ENCODE assay signal across 1 cellular context in genomic region chr10:131748831-131749766, GRCh38.
TF ChIP-seq lines count a peak whose summit lies in the region.

No MANE protein-coding gene starts in this region.

TF ChIP-seq in HepG2, 621 proteins besides CTCF, POLR2A, EP300 and RAD21 (continued from another document and continues in another):
- TF ChIP-seq, protein P1, sequence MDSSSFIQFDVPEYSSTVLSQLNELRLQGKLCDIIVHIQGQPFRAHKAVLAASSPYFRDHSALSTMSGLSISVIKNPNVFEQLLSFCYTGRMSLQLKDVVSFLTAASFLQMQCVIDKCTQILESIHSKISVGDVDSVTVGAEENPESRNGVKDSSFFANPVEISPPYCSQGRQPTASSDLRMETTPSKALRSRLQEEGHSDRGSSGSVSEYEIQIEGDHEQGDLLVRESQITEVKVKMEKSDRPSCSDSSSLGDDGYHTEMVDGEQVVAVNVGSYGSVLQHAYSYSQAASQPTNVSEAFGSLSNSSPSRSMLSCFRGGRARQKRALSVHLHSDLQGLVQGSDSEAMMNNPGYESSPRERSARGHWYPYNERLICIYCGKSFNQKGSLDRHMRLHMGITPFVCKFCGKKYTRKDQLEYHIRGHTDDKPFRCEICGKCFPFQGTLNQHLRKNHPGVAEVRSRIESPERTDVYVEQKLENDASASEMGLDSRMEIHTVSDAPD (CRISPR knock-in tag; IDR thresholded peaks at IDR 0.05): no peak
- TF ChIP-seq ZNF709 (CRISPR knock-in tag; IDR thresholded peaks at IDR 0.05) (no peak; the same call in 1 of the 2 replicates), POLR2AphosphoS2 (IDR thresholded peaks at IDR 0.05; ENCODE audit: low read depth, low read length) (no peak), ZFP37 (CRISPR knock-in tag; IDR thresholded peaks at IDR 0.05; ENCODE audit: borderline replicate concordance) (no peak), SP140L (CRISPR knock-in tag; IDR thresholded peaks at IDR 0.05; ENCODE audit: borderline replicate concordance) (no peak), SSRP1 (CRISPR knock-in tag; IDR thresholded peaks at IDR 0.05) (no peak), ZNF546 (CRISPR knock-in tag; conservative IDR thresholded peaks at IDR 0.05) (no peak), DPF2 (CRISPR knock-in tag; IDR thresholded peaks at IDR 0.05; ENCODE audit: borderline replicate concordance, low read depth) (no peak), PHF8 (CRISPR knock-in tag; IDR thresholded peaks at IDR 0.05) (no peak), HHEX (CRISPR knock-in tag; IDR thresholded peaks at IDR 0.05) (no peak), HDAC2 (CRISPR knock-in tag; IDR thresholded peaks at IDR 0.05) (peak; percentile 67; the same call in 1 of the 2 replicates), ZNF180 (CRISPR knock-in tag; IDR thresholded peaks at IDR 0.05; ENCODE audit: borderline replicate concordance, low read depth) (no peak), TARDBP (CRISPR knock-in tag; IDR thresholded peaks at IDR 0.05) (peak; percentile 82), PRDM15 (CRISPR knock-in tag; IDR thresholded peaks at IDR 0.05) (0 out of 2 replicates have a peak, but pooled peaks have one; percentile 36), NFYB (CRISPR knock-in tag; IDR thresholded peaks at IDR 0.05) (no peak), SP5 (CRISPR knock-in tag; IDR thresholded peaks at IDR 0.05; ENCODE audit: borderline replicate concordance, low read depth) (peak; percentile 53; the same call in 1 of the 2 replicates), ZFP90 (CRISPR knock-in tag; IDR thresholded peaks at IDR 0.05; ENCODE audit: borderline replicate concordance) (peak; percentile 77; the same call in 1 of the 2 replicates), ZNF615 (CRISPR knock-in tag; IDR thresholded peaks at IDR 0.05; ENCODE audit: borderline replicate concordance) (no peak), FOXJ3 (CRISPR knock-in tag; IDR thresholded peaks at IDR 0.05; ENCODE audit: borderline replicate concordance) (no peak), HDAC6 (IDR thresholded peaks at IDR 0.05; ENCODE audit: low read depth, low read length) (no peak), KAT8 (CRISPR knock-in tag; IDR thresholded peaks at IDR 0.05) (no peak), SP1 (IDR thresholded peaks at IDR 0.05) (no peak), SP1 (CRISPR knock-in tag; IDR thresholded peaks at IDR 0.05) (no peak), IKZF4 (CRISPR knock-in tag; IDR thresholded peaks at IDR 0.05; ENCODE audit: borderline replicate concordance, low read depth, not compliant biosample characterization) (no peak), ZNF331 (CRISPR knock-in tag; IDR thresholded peaks at IDR 0.05) (no peak), ZNF451 (CRISPR knock-in tag; IDR thresholded peaks at IDR 0.05) (no peak), MTA1 (CRISPR knock-in tag; IDR thresholded peaks at IDR 0.05; ENCODE audit: borderline replicate concordance) (peak; percentile 64; the same call in 1 of the 2 replicates), ZSCAN21 (CRISPR knock-in tag; IDR thresholded peaks at IDR 0.05; ENCODE audit: borderline replicate concordance) (no peak), ZNF484 (CRISPR knock-in tag; IDR thresholded peaks at IDR 0.05; ENCODE audit: borderline replicate concordance, low read depth) (no peak), PCBP1 (IDR thresholded peaks at IDR 0.05; ENCODE audit: borderline replicate concordance, low read depth, low read length) (no peak), NKX3-1 (CRISPR knock-in tag; IDR thresholded peaks at IDR 0.05) (no peak), HNF4A (CRISPR knock-in tag; IDR thresholded peaks at IDR 0.05) (peak; percentile 91), ZNF775 (CRISPR knock-in tag; IDR thresholded peaks at IDR 0.05; ENCODE audit: borderline replicate concordance) (no peak), CBX2 (IDR thresholded peaks at IDR 0.05; ENCODE audit: low read depth, low read length) (no peak), CBX2 (CRISPR knock-in tag; IDR thresholded peaks at IDR 0.05; ENCODE audit: low read depth) (no peak), ZNF337 (CRISPR knock-in tag; IDR thresholded peaks at IDR 0.05; ENCODE audit: borderline replicate concordance, low read depth) (no peak), ZFY (CRISPR knock-in tag; IDR thresholded peaks at IDR 0.05) (peak; percentile 47; the same call in 1 of the 2 replicates), MEIS1 (CRISPR knock-in tag; IDR thresholded peaks at IDR 0.05; ENCODE audit: borderline replicate concordance) (no peak), NCOA2 (CRISPR knock-in tag; IDR thresholded peaks at IDR 0.05) (peak; percentile 65; the same call in 1 of the 2 replicates), ZNF572 (CRISPR knock-in tag; IDR thresholded peaks at IDR 0.05) (no peak), HDAC1 (CRISPR knock-in tag; IDR thresholded peaks at IDR 0.05) (peak; percentile 52; the same call in 1 of the 2 replicates), ATM (IDR thresholded peaks at IDR 0.05; ENCODE audit: borderline replicate concordance) (no peak), HMG20B (CRISPR knock-in tag; conservative IDR thresholded peaks at IDR 0.05) (no peak), CBFB (CRISPR knock-in tag; IDR thresholded peaks at IDR 0.05) (no peak), ZNF790 (CRISPR knock-in tag; IDR thresholded peaks at IDR 0.05; ENCODE audit: borderline replicate concordance) (peak; percentile 68; the same call in 1 of the 2 replicates), RCOR2 (CRISPR knock-in tag; IDR thresholded peaks at IDR 0.05) (no peak), ATAD3A (CRISPR knock-in tag; IDR thresholded peaks at IDR 0.05) (no peak), HOXA5 (CRISPR knock-in tag; IDR thresholded peaks at IDR 0.05) (no peak), ZNF614 (CRISPR knock-in tag; IDR thresholded peaks at IDR 0.05; ENCODE audit: borderline replicate concordance) (no peak)
- TF ChIP-seq, protein P2, sequence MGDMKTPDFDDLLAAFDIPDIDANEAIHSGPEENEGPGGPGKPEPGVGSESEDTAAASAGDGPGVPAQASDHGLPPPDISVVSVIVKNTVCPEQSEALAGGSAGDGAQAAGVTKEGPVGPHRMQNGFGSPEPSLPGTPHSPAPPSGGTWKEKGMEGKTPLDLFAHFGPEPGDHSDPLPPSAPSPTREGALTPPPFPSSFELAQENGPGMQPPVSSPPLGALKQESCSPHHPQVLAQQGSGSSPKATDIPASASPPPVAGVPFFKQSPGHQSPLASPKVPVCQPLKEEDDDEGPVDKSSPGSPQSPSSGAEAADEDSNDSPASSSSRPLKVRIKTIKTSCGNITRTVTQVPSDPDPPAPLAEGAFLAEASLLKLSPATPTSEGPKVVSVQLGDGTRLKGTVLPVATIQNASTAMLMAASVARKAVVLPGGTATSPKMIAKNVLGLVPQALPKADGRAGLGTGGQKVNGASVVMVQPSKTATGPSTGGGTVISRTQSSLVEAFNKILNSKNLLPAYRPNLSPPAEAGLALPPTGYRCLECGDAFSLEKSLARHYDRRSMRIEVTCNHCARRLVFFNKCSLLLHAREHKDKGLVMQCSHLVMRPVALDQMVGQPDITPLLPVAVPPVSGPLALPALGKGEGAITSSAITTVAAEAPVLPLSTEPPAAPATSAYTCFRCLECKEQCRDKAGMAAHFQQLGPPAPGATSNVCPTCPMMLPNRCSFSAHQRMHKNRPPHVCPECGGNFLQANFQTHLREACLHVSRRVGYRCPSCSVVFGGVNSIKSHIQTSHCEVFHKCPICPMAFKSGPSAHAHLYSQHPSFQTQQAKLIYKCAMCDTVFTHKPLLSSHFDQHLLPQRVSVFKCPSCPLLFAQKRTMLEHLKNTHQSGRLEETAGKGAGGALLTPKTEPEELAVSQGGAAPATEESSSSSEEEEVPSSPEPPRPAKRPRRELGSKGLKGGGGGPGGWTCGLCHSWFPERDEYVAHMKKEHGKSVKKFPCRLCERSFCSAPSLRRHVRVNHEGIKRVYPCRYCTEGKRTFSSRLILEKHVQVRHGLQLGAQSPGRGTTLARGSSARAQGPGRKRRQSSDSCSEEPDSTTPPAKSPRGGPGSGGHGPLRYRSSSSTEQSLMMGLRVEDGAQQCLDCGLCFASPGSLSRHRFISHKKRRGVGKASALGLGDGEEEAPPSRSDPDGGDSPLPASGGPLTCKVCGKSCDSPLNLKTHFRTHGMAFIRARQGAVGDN (CRISPR knock-in tag; IDR thresholded peaks at IDR 0.05): peak; percentile 87
- TF ChIP-seq, protein P3, sequence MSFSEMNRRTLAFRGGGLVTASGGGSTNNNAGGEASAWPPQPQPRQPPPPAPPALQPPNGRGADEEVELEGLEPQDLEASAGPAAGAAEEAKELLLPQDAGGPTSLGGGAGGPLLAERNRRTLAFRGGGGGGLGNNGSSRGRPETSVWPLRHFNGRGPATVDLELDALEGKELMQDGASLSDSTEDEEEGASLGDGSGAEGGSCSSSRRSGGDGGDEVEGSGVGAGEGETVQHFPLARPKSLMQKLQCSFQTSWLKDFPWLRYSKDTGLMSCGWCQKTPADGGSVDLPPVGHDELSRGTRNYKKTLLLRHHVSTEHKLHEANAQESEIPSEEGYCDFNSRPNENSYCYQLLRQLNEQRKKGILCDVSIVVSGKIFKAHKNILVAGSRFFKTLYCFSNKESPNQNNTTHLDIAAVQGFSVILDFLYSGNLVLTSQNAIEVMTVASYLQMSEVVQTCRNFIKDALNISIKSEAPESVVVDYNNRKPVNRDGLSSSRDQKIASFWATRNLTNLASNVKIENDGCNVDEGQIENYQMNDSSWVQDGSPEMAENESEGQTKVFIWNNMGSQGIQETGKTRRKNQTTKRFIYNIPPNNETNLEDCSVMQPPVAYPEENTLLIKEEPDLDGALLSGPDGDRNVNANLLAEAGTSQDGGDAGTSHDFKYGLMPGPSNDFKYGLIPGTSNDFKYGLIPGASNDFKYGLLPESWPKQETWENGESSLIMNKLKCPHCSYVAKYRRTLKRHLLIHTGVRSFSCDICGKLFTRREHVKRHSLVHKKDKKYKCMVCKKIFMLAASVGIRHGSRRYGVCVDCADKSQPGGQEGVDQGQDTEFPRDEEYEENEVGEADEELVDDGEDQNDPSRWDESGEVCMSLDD (CRISPR knock-in tag; IDR thresholded peaks at IDR 0.05; ENCODE audit: borderline replicate concordance): peak; percentile 84
- TF ChIP-seq, protein P4, sequence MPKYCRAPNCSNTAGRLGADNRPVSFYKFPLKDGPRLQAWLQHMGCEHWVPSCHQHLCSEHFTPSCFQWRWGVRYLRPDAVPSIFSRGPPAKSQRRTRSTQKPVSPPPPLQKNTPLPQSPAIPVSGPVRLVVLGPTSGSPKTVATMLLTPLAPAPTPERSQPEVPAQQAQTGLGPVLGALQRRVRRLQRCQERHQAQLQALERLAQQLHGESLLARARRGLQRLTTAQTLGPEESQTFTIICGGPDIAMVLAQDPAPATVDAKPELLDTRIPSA (CRISPR knock-in tag; IDR thresholded peaks at IDR 0.05; ENCODE audit: borderline replicate concordance): no peak
- TF ChIP-seq, protein P5, sequence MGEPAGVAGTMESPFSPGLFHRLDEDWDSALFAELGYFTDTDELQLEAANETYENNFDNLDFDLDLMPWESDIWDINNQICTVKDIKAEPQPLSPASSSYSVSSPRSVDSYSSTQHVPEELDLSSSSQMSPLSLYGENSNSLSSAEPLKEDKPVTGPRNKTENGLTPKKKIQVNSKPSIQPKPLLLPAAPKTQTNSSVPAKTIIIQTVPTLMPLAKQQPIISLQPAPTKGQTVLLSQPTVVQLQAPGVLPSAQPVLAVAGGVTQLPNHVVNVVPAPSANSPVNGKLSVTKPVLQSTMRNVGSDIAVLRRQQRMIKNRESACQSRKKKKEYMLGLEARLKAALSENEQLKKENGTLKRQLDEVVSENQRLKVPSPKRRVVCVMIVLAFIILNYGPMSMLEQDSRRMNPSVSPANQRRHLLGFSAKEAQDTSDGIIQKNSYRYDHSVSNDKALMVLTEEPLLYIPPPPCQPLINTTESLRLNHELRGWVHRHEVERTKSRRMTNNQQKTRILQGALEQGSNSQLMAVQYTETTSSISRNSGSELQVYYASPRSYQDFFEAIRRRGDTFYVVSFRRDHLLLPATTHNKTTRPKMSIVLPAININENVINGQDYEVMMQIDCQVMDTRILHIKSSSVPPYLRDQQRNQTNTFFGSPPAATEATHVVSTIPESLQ (CRISPR knock-in tag; conservative IDR thresholded peaks at IDR 0.05): no peak
- TF ChIP-seq, protein P6, sequence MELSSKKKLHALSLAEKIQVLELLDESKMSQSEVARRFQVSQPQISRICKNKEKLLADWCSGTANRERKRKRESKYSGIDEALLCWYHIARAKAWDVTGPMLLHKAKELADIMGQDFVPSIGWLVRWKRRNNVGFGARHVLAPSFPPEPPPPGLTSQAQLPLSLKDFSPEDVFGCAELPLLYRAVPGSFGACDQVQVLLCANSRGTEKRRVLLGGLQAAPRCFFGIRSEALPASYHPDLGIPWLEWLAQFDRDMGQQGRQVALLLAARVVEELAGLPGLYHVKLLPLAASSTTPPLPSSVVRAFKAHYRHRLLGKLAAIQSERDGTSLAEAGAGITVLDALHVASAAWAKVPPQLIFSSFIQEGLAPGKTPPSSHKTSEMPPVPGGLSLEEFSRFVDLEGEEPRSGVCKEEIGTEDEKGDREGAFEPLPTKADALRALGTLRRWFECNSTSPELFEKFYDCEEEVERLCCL (CRISPR knock-in tag; IDR thresholded peaks at IDR 0.05; ENCODE audit: borderline replicate concordance): no peak
- TF ChIP-seq, protein P7, sequence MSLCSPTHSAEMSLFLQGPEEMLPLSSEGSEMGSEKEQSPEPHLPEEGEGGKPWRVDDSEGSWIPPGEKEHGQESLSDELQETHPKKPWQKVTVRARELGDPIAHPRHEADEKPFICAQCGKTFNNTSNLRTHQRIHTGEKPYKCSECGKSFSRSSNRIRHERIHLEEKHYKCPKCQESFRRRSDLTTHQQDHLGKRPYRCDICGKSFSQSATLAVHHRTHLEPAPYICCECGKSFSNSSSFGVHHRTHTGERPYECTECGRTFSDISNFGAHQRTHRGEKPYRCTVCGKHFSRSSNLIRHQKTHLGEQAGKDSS (CRISPR knock-in tag; IDR thresholded peaks at IDR 0.05; ENCODE audit: borderline replicate concordance, low read depth): no peak
